In genomic region chr13:49791753-49792549, GRCh38 we compare ENCODE assay signal across 8 cellular contexts. TPM values are rescaled to one million over a fixed set of nuclear protein-coding genes. Genes with fewer than 3 reads are reported as not detected.
A peak's percentile ranks its signal among the peaks of the same experiment; 100 is the strongest.
DNase-seq lines count a peak whose midpoint lies in the region; ATAC-seq, FAIRE-seq and TF ChIP-seq lines count a peak whose summit lies in the region.

No MANE protein-coding gene starts in this region.

- TF ChIP-seq POLR2A in A549 (IDR thresholded peaks at IDR 0.05; ENCODE audit: low read length) (no peak), testis (IDR thresholded peaks at IDR 0.05) (no peak)

- CTCF ChIA-PET in A549 (lab: Yijun Ruan, JAX) (interaction anchor here (0.8 to 1.8 kb wide), 8 partner anchors 10 to 205 kb away, joined by 3 to 8 read pairs (median 4); partner anchors contain the start of genes SPRYD7 and TRIM13), Panc1 (lab: Charles Lee) (no interaction called here)

- H3K4me2 ChIP-seq in A549 (peak overlapping the region; percentile 98), neural progenitor cell (peak overlapping the region; percentile 86)

- no peak for FAIRE-seq in A549 (lab: Jason Lieb, UNC)

- no peaks in the 10 kb centered on the region for H3K9me3 Mint-ChIP-seq in neural progenitor cell

- H3F3A ChIP-seq in neural progenitor cell (ENCODE audit: low read depth), result peaks cover 24% of the 10 kb centered on the region

- peak in 1 of 2 experiments; percentile 29 for DNase-seq in A549 (ENCODE audit: low read depth in 1 of 2, low spot score in 1 of 2)
- no peak for DNase-seq in Panc1 (ENCODE audit: low read depth, low spot score)
- peak; percentile 29 for DNase-seq in activated effector memory CD4-positive, alpha-beta T cell treated with Interleukin-2 at 50 U/mL for 16 hours
- DNase-seq in fibroblast of the aortic adventitia (ENCODE audit: low read depth), result peak; percentile 45
- DNase-seq in neural progenitor cell (ENCODE audit: low spot score), result peak; percentile 66
- DNase-seq in testis, result peak; percentile 61

- intact Hi-C loops in Panc1 (cut with micrococcal nuclease; ENCODE audit: unreplicated experiment), result no loop called here
- intact Hi-C loops in testis (cut with DNase I; ENCODE audit: low total_unique reads), result no loop called here

- POLR2A ChIA-PET in A549 (lab: Yijun Ruan, JAX), result interaction anchor here (0.5 to 1.5 kb wide), 7 partner anchors 12 to 101 kb away, joined by 3 to 9 read pairs (median 5); partner anchors contain the start of gene EBPL
- POLR2A ChIA-PET in Panc1 (lab: Charles Lee), result no interaction called here

- peaks cover 16% of the 10 kb centered on the region for H3K36me3 Mint-ChIP-seq in neural progenitor cell

- peak overlapping the region; percentile 98 for H3K4me3 ChIP-seq in A549
- H3K4me3 ChIP-seq in Panc1 (ENCODE audit: low read depth in 2 of 2, low read length in 2 of 2), result peak overlapping the region; percentile 73 to 82
- H3K4me3 ChIP-seq in fibroblast of the aortic adventitia (ENCODE audit: low read depth, low read length), result peak overlapping the region; percentile 81
- H3K4me3 ChIP-seq in neural progenitor cell, result peak overlapping the region; percentile 80
- peak overlapping the region; percentile 91 to 94 for H3K4me3 ChIP-seq in testis

- ATAC-seq in A549 (peak; percentile 27 to 49; a peak in 5 of 6 replicates), GM18511 (IDR thresholded peaks at IDR 0.05; ENCODE audit: unreplicated experiment) (peak; percentile 21), HG03039 (IDR thresholded peaks at IDR 0.05; ENCODE audit: unreplicated experiment) (peak; percentile 18), Panc1 (peak; percentile 40)

- H3K4me3 Mint-ChIP-seq in neural progenitor cell, result peak overlapping the region; percentile 100

- H4K20me1 ChIP-seq in neural progenitor cell (ENCODE audit: low read depth), result peaks cover 32% of the 10 kb centered on the region

- BruUV-seq in Panc1 (replicated peaks; lab: Mats Ljungman, UMichigan), result no TSS peak

- H3K36me3 ChIP-seq in Panc1 (ENCODE audit: control insufficient read depth, insufficient read depth, low read length) (no peaks in the 10 kb centered on the region; the same call in 1 of the 2 replicates), neural progenitor cell (no peaks in the 10 kb centered on the region), testis (ENCODE audit: low read depth, missing control alignments) (no peaks in the 10 kb centered on the region)

- H3K27me3 Mint-ChIP-seq in neural progenitor cell (ENCODE audit: insufficient read depth, low read depth), result peaks cover 6% of the 10 kb centered on the region

- TF ChIP-seq EP300 in A549 (IDR thresholded peaks at IDR 0.05), result no peak

- no peak for TF ChIP-seq CTCF in A549 (IDR thresholded peaks at IDR 0.05)
- TF ChIP-seq CTCF in Panc1 (IDR thresholded peaks at IDR 0.05), result no peak
- no peak for TF ChIP-seq CTCF in fibroblast of the aortic adventitia (IDR thresholded peaks at IDR 0.05; ENCODE audit: insufficient read depth, low read length)
- no peak for TF ChIP-seq CTCF in neural progenitor cell (IDR thresholded peaks at IDR 0.05)
- no peak for TF ChIP-seq CTCF in testis (IDR thresholded peaks at IDR 0.05)

- in situ Hi-C loops in Panc1 (cut with HindIII; ENCODE audit: low pct_unique_long_range_greater_than_20kb, low sequenced_read_pairs), result no loop called here

- peaks cover 28% of the 10 kb centered on the region for H3K4me1 Mint-ChIP-seq in neural progenitor cell

- H3K27ac ChIP-seq in A549 (peak overlapping the region; percentile 97 to 99), Panc1 (ENCODE audit: low read length) (peak overlapping the region; percentile 71), neural progenitor cell (peak overlapping the region; percentile 80), testis (peak overlapping the region; percentile 73 to 97)

- peak overlapping the region; percentile 91 for H2AFZ ChIP-seq in neural progenitor cell (replicated peaks)

- TF ChIP-seq RAD21 in A549 (conservative IDR thresholded peaks at IDR 0.05 in 1 of 2, IDR thresholded peaks at IDR 0.05 in 1 of 2), result no peak

- no peaks in the 10 kb centered on the region for H3K27me3 ChIP-seq in Panc1 (ENCODE audit: control insufficient read depth, insufficient read depth, low read length)
- no peaks in the 10 kb centered on the region for H3K27me3 ChIP-seq in neural progenitor cell
- no peaks in the 10 kb centered on the region for H3K27me3 ChIP-seq in testis

- H3K4me1 ChIP-seq in A549 (peaks cover 30% of the 10 kb centered on the region), Panc1 (ENCODE audit: control insufficient read depth, insufficient read depth, low read length) (peaks cover 6% of the 10 kb centered on the region), neural progenitor cell (peaks cover 18% of the 10 kb centered on the region), testis (peaks cover 8% of the 10 kb centered on the region)

- peak overlapping the region; percentile 97 for H3K27ac Mint-ChIP-seq in neural progenitor cell

- 0% methylated on average over 1 of the region's 97 CpGs for WGBS in A549 (ENCODE audit: missing lambda C conversion rate)
- 0% methylated on average over 7 to 43 of the region's 97 CpGs for WGBS in testis, 2 donors

- H3K79me2 ChIP-seq in neural progenitor cell (ENCODE audit: low read depth), result peaks cover 47% of the 10 kb centered on the region

- no peaks in the 10 kb centered on the region for H3K9me3 ChIP-seq in A549
- no peaks in the 10 kb centered on the region for H3K9me3 ChIP-seq in Panc1 (ENCODE audit: control insufficient read depth, insufficient read depth, low read depth, low read length)
- no peaks in the 10 kb centered on the region for H3K9me3 ChIP-seq in neural progenitor cell (ENCODE audit: low read depth)
- H3K9me3 ChIP-seq in testis, result no peaks in the 10 kb centered on the region

- peak overlapping the region; percentile 68 for H3K9ac ChIP-seq in neural progenitor cell

TF ChIP-seq in A549, 52 proteins besides CTCF, POLR2A, EP300 and RAD21:
- TF ChIP-seq PHF8 (IDR thresholded peaks at IDR 0.05; ENCODE audit: borderline replicate concordance, low read depth) (0 out of 2 replicates have a peak, but pooled peaks have one; percentile 37), MAX (IDR thresholded peaks at IDR 0.05) (no peak), MYC (IDR thresholded peaks at IDR 0.05; ENCODE audit: borderline replicate concordance, low read length) (0 out of 2 replicates have a peak, but pooled peaks have one; percentile 6)

RNA-seq across cellular contexts. Expression of gene KPNA3, which starts 0.5 kb away (rescaled TPM):
- 28.5 and 31.4 TPM in 2 replicates for polyA plus RNA-seq in A549 (2011; rRNA removed)
- polyA plus RNA-seq in A549 (2012; cell fraction: cytosol; rRNA removed), result 11.3 and 12.0 TPM in 2 replicates
- 5.1 and 6.9 TPM in 2 replicates for polyA plus RNA-seq in A549 (2012; cell fraction: nucleus; rRNA removed)
- polyA plus RNA-seq in A549 (2017; fragmentation: RNase III; extraction: RNeasy Plus Mini Kit Qiagen cat#74134 plus additional on column Dnase treatment), result 29.3 to 30.4 TPM (median 30.1 TPM) in 3 replicates
- 27.1 and 28.2 TPM in 2 replicates for polyA minus RNA-seq in A549 (2011; rRNA and poly(A)+ RNA removed)
- total RNA-seq in Panc1 (2021; ENCODE audit: unreplicated experiment), result 36.8 TPM
- polyA plus RNA-seq in Panc1 (2012; ENCODE audit: insufficient read length), result 15.2 TPM
- 20.3 and 46.6 TPM in 2 replicates for total RNA-seq in fibroblast of the aortic adventitia (ENCODE audit: low replicate concordance)
- 37.4 and 49.4 TPM in 2 replicates for total RNA-seq in neural progenitor cell (ENCODE audit: low replicate concordance)
- 10 to 100 TPM; 39.4 to 51.3 TPM for total RNA-seq in testis
- polyA plus RNA-seq in testis (ENCODE audit: insufficient read depth, low read depth, low replicate concordance), result 46.5 TPM
